In the genomic region with DNA sequence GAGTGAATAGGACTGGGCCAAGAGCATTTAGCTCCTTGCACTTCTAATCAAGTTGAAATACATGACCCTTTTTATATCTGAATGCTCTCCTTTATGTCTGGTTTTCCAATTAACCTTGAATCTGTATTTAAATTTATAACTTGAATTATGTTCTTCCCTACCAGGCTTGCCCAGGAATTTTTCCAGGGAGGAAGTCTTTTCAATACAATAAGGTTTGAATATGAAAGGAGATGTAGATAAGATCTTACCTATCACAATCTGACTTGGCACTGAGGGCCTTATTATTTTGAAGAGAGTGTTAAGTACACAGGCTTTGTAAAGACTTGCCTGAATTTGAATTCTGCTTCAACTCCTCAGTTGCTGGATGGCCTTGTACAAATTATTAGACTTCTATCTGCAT, we compare ENCODE assay signal across 1 cellular context.
TF ChIP-seq lines count a peak whose summit lies in the region.

No MANE protein-coding gene starts in this region.

TF ChIP-seq in GM23338, 12 proteins besides CTCF, POLR2A, EP300 and RAD21 (continued from another document):
- TF ChIP-seq, protein P1, sequence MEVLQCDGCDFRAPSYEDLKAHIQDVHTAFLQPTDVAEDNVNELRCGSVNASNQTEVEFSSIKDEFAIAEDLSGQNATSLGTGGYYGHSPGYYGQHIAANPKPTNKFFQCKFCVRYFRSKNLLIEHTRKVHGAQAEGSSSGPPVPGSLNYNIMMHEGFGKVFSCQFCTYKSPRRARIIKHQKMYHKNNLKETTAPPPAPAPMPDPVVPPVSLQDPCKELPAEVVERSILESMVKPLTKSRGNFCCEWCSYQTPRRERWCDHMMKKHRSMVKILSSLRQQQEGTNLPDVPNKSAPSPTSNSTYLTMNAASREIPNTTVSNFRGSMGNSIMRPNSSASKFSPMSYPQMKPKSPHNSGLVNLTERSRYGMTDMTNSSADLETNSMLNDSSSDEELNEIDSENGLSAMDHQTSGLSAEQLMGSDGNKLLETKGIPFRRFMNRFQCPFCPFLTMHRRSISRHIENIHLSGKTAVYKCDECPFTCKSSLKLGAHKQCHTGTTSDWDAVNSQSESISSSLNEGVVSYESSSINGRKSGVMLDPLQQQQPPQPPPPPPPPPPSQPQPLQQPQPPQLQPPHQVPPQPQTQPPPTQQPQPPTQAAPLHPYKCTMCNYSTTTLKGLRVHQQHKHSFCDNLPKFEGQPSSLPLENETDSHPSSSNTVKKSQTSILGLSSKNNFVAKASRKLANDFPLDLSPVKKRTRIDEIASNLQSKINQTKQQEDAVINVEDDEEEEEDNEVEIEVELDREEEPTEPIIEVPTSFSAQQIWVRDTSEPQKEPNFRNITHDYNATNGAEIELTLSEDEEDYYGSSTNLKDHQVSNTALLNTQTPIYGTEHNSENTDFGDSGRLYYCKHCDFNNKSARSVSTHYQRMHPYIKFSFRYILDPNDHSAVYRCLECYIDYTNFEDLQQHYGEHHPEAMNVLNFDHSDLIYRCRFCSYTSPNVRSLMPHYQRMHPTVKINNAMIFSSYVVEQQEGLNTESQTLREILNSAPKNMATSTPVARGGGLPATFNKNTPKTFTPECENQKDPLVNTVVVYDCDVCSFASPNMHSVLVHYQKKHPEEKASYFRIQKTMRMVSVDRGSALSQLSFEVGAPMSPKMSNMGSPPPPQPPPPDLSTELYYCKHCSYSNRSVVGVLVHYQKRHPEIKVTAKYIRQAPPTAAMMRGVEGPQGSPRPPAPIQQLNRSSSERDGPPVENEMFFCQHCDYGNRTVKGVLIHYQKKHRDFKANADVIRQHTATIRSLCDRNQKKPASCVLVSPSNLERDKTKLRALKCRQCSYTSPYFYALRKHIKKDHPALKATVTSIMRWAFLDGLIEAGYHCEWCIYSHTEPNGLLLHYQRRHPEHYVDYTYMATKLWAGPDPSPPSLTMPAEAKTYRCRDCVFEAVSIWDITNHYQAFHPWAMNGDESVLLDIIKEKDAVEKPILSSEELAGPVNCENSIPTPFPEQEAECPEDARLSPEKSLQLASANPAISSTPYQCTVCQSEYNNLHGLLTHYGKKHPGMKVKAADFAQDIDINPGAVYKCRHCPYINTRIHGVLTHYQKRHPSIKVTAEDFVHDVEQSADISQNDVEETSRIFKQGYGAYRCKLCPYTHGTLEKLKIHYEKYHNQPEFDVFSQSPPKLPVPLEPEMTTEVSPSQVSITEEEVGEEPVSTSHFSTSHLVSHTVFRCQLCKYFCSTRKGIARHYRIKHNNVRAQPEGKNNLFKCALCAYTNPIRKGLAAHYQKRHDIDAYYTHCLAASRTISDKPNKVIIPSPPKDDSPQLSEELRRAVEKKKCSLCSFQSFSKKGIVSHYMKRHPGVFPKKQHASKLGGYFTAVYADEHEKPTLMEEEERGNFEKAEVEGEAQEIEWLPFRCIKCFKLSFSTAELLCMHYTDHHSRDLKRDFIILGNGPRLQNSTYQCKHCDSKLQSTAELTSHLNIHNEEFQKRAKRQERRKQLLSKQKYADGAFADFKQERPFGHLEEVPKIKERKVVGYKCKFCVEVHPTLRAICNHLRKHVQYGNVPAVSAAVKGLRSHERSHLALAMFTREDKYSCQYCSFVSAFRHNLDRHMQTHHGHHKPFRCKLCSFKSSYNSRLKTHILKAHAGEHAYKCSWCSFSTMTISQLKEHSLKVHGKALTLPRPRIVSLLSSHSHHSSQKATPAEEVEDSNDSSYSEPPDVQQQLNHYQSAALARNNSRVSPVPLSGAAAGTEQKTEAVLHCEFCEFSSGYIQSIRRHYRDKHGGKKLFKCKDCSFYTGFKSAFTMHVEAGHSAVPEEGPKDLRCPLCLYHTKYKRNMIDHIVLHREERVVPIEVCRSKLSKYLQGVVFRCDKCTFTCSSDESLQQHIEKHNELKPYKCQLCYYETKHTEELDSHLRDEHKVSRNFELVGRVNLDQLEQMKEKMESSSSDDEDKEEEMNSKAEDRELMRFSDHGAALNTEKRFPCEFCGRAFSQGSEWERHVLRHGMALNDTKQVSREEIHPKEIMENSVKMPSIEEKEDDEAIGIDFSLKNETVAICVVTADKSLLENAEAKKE (CRISPR knock-in tag; IDR thresholded peaks at IDR 0.05), result no peak
- TF ChIP-seq NANOG (IDR thresholded peaks at IDR 0.05; ENCODE audit: borderline replicate concordance) (no peak), EZH2phosphoT487 (IDR thresholded peaks at IDR 0.05; ENCODE audit: unreplicated experiment) (no peak), STAT1 (IDR thresholded peaks at IDR 0.05; ENCODE audit: unreplicated experiment) (no peak), ZNF114 (CRISPR knock-in tag; IDR thresholded peaks at IDR 0.05) (no peak), JUNB (IDR thresholded peaks at IDR 0.05; ENCODE audit: unreplicated experiment) (no peak)
